In the genomic region with DNA sequence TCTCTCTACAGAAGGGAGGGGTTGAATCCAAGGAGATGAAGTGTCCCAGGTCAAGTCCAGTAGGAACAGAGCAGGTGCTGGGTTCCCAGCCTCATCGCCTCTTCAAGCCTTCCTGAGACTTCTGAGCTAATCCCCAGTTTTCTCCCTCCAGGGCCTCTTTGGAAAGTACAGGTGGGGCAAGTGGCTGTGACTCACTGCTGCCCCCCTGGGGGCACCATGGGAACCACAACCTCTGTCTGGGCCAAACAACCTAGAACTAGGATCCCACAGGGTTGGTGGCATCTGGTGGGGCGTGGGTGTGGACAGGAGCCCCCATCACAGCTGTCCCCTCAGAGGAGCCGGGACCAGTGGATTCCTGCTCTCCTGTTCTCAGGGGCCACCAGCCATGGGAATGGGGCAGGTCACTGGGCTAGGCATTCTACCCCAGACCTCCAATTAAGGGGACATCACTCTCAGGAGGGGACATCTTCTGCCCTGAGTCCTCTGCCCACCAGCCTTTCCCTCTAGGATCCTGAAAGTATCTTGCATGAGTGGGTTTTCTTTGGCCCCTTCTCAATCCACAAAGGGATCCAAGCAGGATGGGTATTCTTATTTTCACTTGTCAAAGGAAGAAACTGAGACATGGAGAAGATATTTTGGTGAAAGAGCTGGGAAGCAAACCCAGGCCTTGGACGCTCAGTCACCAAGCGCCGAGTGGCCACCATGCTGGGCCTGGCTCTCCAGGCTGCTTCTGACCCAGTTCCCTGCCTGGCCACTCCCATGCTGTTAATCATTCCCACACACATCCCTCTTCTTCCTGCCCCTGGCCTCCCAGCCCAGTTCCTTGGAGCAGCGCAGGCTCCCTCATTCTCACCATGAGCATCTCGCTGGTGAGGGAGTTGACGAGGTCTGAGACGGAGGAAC, we compare ENCODE assay signal across 10 cellular contexts. TPM values are rescaled to one million over a fixed set of nuclear protein-coding genes. Genes with fewer than 3 reads are reported as not detected.
DNase-seq lines count a peak whose midpoint lies in the region; ATAC-seq, FAIRE-seq and TF ChIP-seq lines count a peak whose summit lies in the region.
"Had no signal": no experiment of that assay in that cellular context is flagged by ENCODE, and none has a peak within 500 bp of the region (broad histone marks: within the 10 kb centered on the region; RNA-seq: fewer than 3 reads in every experiment).

No MANE protein-coding gene starts in this region.

- CTCF ChIA-PET in activated CD4-positive, alpha-beta T cell treated with anti-CD3 and anti-CD28 coated beads for 36 hours (lab: Charles Lee) = interaction anchor here (0.7 to 2.6 kb wide), 18 partner anchors 9 to 199 kb away, joined by 3 to 9 read pairs (median 5); no protein-coding TSS in a partner anchor
- CTCF ChIA-PET in H1 (lab: Charles Lee; ENCODE audit: partially characterized antibody) = interaction anchor here (0.5 to 40.4 kb wide), 35 partner anchors 10 to 256 kb away, joined by 3 to 2106 read pairs (median 4); a partner anchor contains a TSS

- no peak for TF ChIP-seq EP300 in H1 (IDR thresholded peaks at IDR 0.05; ENCODE audit: borderline replicate concordance in 1 of 2, low read depth in 2 of 2, low read length in 2 of 2)

- no peak overlapping the region for H2BK120ac ChIP-seq in H1 (replicated peaks; ENCODE audit: low read depth, low read length)

- no peaks in the 10 kb centered on the region for H3K23me2 ChIP-seq in H1 (ENCODE audit: low read depth, low read length)

- peak; percentile 24 for FAIRE-seq in H1 (lab: Jason Lieb, UNC)

- no peaks in the 10 kb centered on the region for H3K36me3 Mint-ChIP-seq in activated CD4-positive, alpha-beta T cell treated with anti-CD3 and anti-CD28 coated beads for 36 hours (ENCODE audit: low read depth)
- no peaks in the 10 kb centered on the region for H3K36me3 Mint-ChIP-seq in osteocyte (ENCODE audit: unreplicated experiment)

- H4K8ac ChIP-seq in H1 (ENCODE audit: extremely low read depth, insufficient read depth, low read length) = no peak overlapping the region

- ATAC-seq in left ventricle myocardium superior (no peak), left cardiac atrium (no peak), HG03196 (IDR thresholded peaks at IDR 0.05; ENCODE audit: unreplicated experiment) (no peak), HG03342 (IDR thresholded peaks at IDR 0.05; ENCODE audit: unreplicated experiment) (no peak)
- peak; percentile 86 for ATAC-seq in activated CD4-positive, alpha-beta T cell treated with anti-CD3 and anti-CD28 coated beads for 36 hours

- TF ChIP-seq POLR2A in H1 (IDR thresholded peaks at IDR 0.05; ENCODE audit: control extremely low read depth in 1 of 2, low read depth in 2 of 2, low read length in 2 of 2) = no peak

- POLR2A ChIA-PET in activated CD4-positive, alpha-beta T cell treated with anti-CD3 and anti-CD28 coated beads for 36 hours (lab: Charles Lee) = no interaction called here
- POLR2A ChIA-PET in H1 (lab: Charles Lee; ENCODE audit: partially characterized antibody) = interaction anchor here (0.5 to 2.0 kb wide), 5 partner anchors 10 to 85 kb away, joined by 3 to 5 read pairs (median 3); no protein-coding TSS in a partner anchor

- H3K27ac ChIP-seq in H1 (ENCODE audit: low read depth, low read length) = no peak overlapping the region

- no peak overlapping the region for H3K14ac ChIP-seq in H1 (ENCODE audit: insufficient read length)

- no peak overlapping the region for H2BK5ac ChIP-seq in H1 (ENCODE audit: low read depth, low read length)

- no peak overlapping the region for H2BK20ac ChIP-seq in H1 (ENCODE audit: low read length)

- no peak overlapping the region for H4K91ac ChIP-seq in H1 (replicated peaks; ENCODE audit: insufficient read length, low read length)

- H2AFZ ChIP-seq in H1 (ENCODE audit: low read length) = no peak overlapping the region

- TF ChIP-seq RAD21 in H1 (IDR thresholded peaks at IDR 0.05 in 1 of 2, conservative IDR thresholded peaks at IDR 0.05 in 1 of 2; ENCODE audit: low read depth in 2 of 2, low read length in 2 of 2) = peak; percentile 69 to 81

- no peak overlapping the region for H3K9ac ChIP-seq in H1 (replicated peaks in 1 of 4; ENCODE audit: extremely low read depth in 1 of 4, low read depth in 3 of 4, low read length in 3 of 4)

- no peaks in the 10 kb centered on the region for H3K4me1 Mint-ChIP-seq in activated CD4-positive, alpha-beta T cell treated with anti-CD3 and anti-CD28 coated beads for 36 hours
- H3K4me1 Mint-ChIP-seq in osteocyte (ENCODE audit: unreplicated experiment) = no peaks in the 10 kb centered on the region

- no peak overlapping the region for H3K4me3 Mint-ChIP-seq in activated CD4-positive, alpha-beta T cell treated with anti-CD3 and anti-CD28 coated beads for 36 hours
- H3K4me3 Mint-ChIP-seq in osteocyte (ENCODE audit: unreplicated experiment) = no peak overlapping the region
- H3K4me3 Mint-ChIP-seq: dendritic cell treated with granulocyte-macrophage colony-stimulating factor and Interleukin-4, amounts not matched to agents 40 ng/mL and 50 ng/mL, for 4 days had no signal

- H3K27ac Mint-ChIP-seq in activated CD4-positive, alpha-beta T cell treated with anti-CD3 and anti-CD28 coated beads for 36 hours = no peak overlapping the region
- no peak overlapping the region for H3K27ac Mint-ChIP-seq in osteocyte (ENCODE audit: unreplicated experiment)
- H3K27ac Mint-ChIP-seq: dendritic cell treated with granulocyte-macrophage colony-stimulating factor and Interleukin-4, amounts not matched to agents 40 ng/mL and 50 ng/mL, for 4 days had no signal

- no peaks in the 10 kb centered on the region for H3K9me3 Mint-ChIP-seq in activated CD4-positive, alpha-beta T cell treated with anti-CD3 and anti-CD28 coated beads for 36 hours (ENCODE audit: low read depth)
- no peaks in the 10 kb centered on the region for H3K9me3 Mint-ChIP-seq in osteocyte (ENCODE audit: unreplicated experiment)
- H3K9me3 Mint-ChIP-seq: dendritic cell treated with granulocyte-macrophage colony-stimulating factor and Interleukin-4, amounts not matched to agents 40 ng/mL and 50 ng/mL, for 4 days had no signal

- H3K23ac ChIP-seq in H1 (ENCODE audit: insufficient read length) = no peak overlapping the region

- H4K20me1 ChIP-seq in H1 (replicated peaks in 1 of 2; ENCODE audit: control insufficient read depth in 1 of 2, insufficient read depth in 2 of 2, low read length in 2 of 2) = peaks cover 0 to 3% of the 10 kb centered on the region in 2 experiments

- no peak overlapping the region for H3K4me2 ChIP-seq in H1 (ENCODE audit: insufficient read depth in 1 of 2, low read depth in 2 of 2, low read length in 2 of 2)

- H3K9me3 ChIP-seq in H1 (ENCODE audit: insufficient read depth in 2 of 2, low read depth in 1 of 2, low read length in 1 of 2) = no peaks in the 10 kb centered on the region

- no peak overlapping the region for H3K4me3 ChIP-seq in H1 (ENCODE audit: extremely low read depth in 1 of 4, insufficient read depth in 2 of 4, low read depth in 3 of 4, low read length in 4 of 4)

- no peak overlapping the region for H2BK15ac ChIP-seq in H1 (ENCODE audit: low read length)

- no peaks in the 10 kb centered on the region for H3K79me2 ChIP-seq in H1 (ENCODE audit: control insufficient read depth in 1 of 2, insufficient read depth in 2 of 2, low read length in 2 of 2)

- 94% methylated on average over 10 of the region's 10 CpGs; no CpG with 5 or more reads in 1 of the 2 experiments for WGBS in H1 (ENCODE audit: extremely low coverage in 1 of 2, insufficient coverage in 1 of 2, insufficient read length in 1 of 2, insufficient replicate concordance in 2 of 2, low coverage in 1 of 2, low lambda C conversion rate in 2 of 2, missing lambda C conversion rate in 1 of 2), 2 experiments

- peaks cover 0 to 11% (median 4%) of the 10 kb centered on the region in 4 experiments; a peak in 5 of 7 replicates for H3K4me1 ChIP-seq in H1 (replicated peaks in 1 of 4; ENCODE audit: control insufficient read depth in 3 of 4, insufficient read depth in 4 of 4, low read length in 3 of 4)

- peak overlapping the region; percentile 48; the same call in 1 of the 2 replicates for H2AK5ac ChIP-seq in H1 (ENCODE audit: low read depth, low read length)

- H2BK12ac ChIP-seq in H1 (ENCODE audit: low read depth, low read length) = no peak overlapping the region

- peak in 2 of 3 experiments; percentile 89 to 94; a peak in 3 of 4 replicates for TF ChIP-seq CTCF in H1 (IDR thresholded peaks at IDR 0.05; ENCODE audit: control extremely low read depth in 1 of 3, insufficient read depth in 1 of 3, low read depth in 1 of 3, low read length in 3 of 3)
- peak; percentile 68 for TF ChIP-seq CTCF in osteocyte (IDR thresholded peaks at IDR 0.05)

- H4K5ac ChIP-seq in H1 (ENCODE audit: insufficient read length, low read depth, low read length) = no peak overlapping the region

- H3K36me3 ChIP-seq in H1 (ENCODE audit: control insufficient read depth in 2 of 4, insufficient read depth in 4 of 4, low read length in 3 of 4) = no peaks in the 10 kb centered on the region

- H3K4ac ChIP-seq in H1 (replicated peaks; ENCODE audit: insufficient read length, low read depth, low read length) = no peak overlapping the region

- no peak overlapping the region for H3K18ac ChIP-seq in H1 (ENCODE audit: extremely low read depth, low read length)

- intact Hi-C loops in left ventricle myocardium superior (cut with micrococcal nuclease) (no loop called here), left cardiac atrium (cut with DNase I) (loop anchor here in 1 of 2 donors (5.0 kb wide), 1 partner anchor 45 kb away; no protein-coding TSS in a partner anchor)
- intact Hi-C loops in activated CD4-positive, alpha-beta T cell treated with anti-CD3 and anti-CD28 coated beads for 36 hours (cut with DNase I, micrococcal nuclease) = loop anchor here in 1 of 2 experiments (1.0 kb wide), 1 partner anchor 96 kb away; no protein-coding TSS in a partner anchor

- no peak overlapping the region for H3K56ac ChIP-seq in H1 (replicated peaks; ENCODE audit: insufficient read length, low read depth, low read length)

- no peaks in the 10 kb centered on the region for H3K27me3 ChIP-seq in H1 (replicated peaks in 1 of 4; ENCODE audit: control insufficient read depth in 3 of 4, extremely low read depth in 1 of 4, insufficient read depth in 3 of 4, low read length in 3 of 4)

- H3K27me3 Mint-ChIP-seq in activated CD4-positive, alpha-beta T cell treated with anti-CD3 and anti-CD28 coated beads for 36 hours = peaks cover 8% of the 10 kb centered on the region
- peaks cover 37% of the 10 kb centered on the region for H3K27me3 Mint-ChIP-seq in osteocyte (ENCODE audit: unreplicated experiment)

- H3K79me1 ChIP-seq in H1 (ENCODE audit: low read depth, low read length) = no peaks in the 10 kb centered on the region

- DNase-seq in left ventricle myocardium superior (peak; percentile 48), left cardiac atrium (no peak), NCI-H2029 (lab: John Stamatoyannopoulos, UW) (peak; percentile 56), H1 (ENCODE audit: low read depth in 1 of 2, low spot score in 2 of 2) (peak in 1 of 2 experiments; percentile 90), osteocyte (ENCODE audit: extremely low spot score, unreplicated experiment) (no peak)
- DNase-seq in activated CD4-positive, alpha-beta T cell treated with anti-CD3 and anti-CD28 coated beads for 36 hours = peak; percentile 66

RNA-seq across cellular contexts. Expression of a gene that starts 23.8 kb away (rescaled TPM):
- 0.45 TPM for total RNA-seq in left ventricle myocardium superior
- 1 to 10 TPM in 1 of 2 donors, under 1 TPM in 1; 0.74 to 1.1 TPM for total RNA-seq in left cardiac atrium
- not detected for total RNA-seq in activated CD4-positive, alpha-beta T cell treated with anti-CD3 and anti-CD28 coated beads for 36 hours
- total RNA-seq in H1 (2021; fragmentation: NEBNext Ultra II Directional; extraction: Animal tissue kit (Norgen Biotek cat#: 25700)) = 0.47 and 0.61 TPM in 2 replicates
- 0.71 and 1.1 TPM in 2 replicates for polyA plus RNA-seq in H1 (2011; rRNA removed)
- polyA plus RNA-seq in H1 (2011; cell fraction: cytosol; rRNA removed) = 0.58 TPM
- 1.1 TPM for polyA plus RNA-seq in H1 (2011; cell fraction: nucleus; rRNA removed)
- 0.15 to 0.57 TPM (median 0.38 TPM) in 4 replicates for polyA plus RNA-seq in H1 (2012, experiment 1 of 2)
- 0.66 TPM for polyA plus RNA-seq in H1 (2012, experiment 2 of 2)
- polyA plus RNA-seq in H1 (2013, experiment 1 of 2) = 0.51 TPM
- 0.53 TPM for polyA plus RNA-seq in H1 (2013, experiment 2 of 2)
- 0.27 and 0.79 TPM in 2 replicates for polyA minus RNA-seq in H1 (2011; rRNA and poly(A)+ RNA removed)
- polyA minus RNA-seq in H1 (2011; cell fraction: cytosol; rRNA and poly(A)+ RNA removed) = not detected
- 1.2 TPM for polyA minus RNA-seq in H1 (2011; cell fraction: nucleus; rRNA and poly(A)+ RNA removed)
- not detected in 2 replicates for total RNA-seq in osteocyte
- total RNA-seq: urinary bladder had no signal

RNA-seq across cellular contexts. Expression of a gene that starts 48.5 kb away (rescaled TPM):
- 32.5 TPM for total RNA-seq in left ventricle myocardium superior
- total RNA-seq in left cardiac atrium = 10 to 100 TPM; 36.7 to 39.7 TPM
- under 1 TPM in 1 of 2 experiments, not detected in 1; 0.04 TPM for total RNA-seq in activated CD4-positive, alpha-beta T cell treated with anti-CD3 and anti-CD28 coated beads for 36 hours
- total RNA-seq in H1 (2021; fragmentation: NEBNext Ultra II Directional; extraction: Animal tissue kit (Norgen Biotek cat#: 25700)) = 10.5 and 10.6 TPM in 2 replicates
- polyA plus RNA-seq in H1 (2011; rRNA removed) = 9.6 and 14.4 TPM in 2 replicates
- polyA plus RNA-seq in H1 (2011; cell fraction: cytosol; rRNA removed) = 9.2 TPM
- polyA plus RNA-seq in H1 (2011; cell fraction: nucleus; rRNA removed) = 23.5 TPM
- polyA plus RNA-seq in H1 (2012, experiment 1 of 2) = 9.2 to 16.6 TPM (median 13.7 TPM) in 4 replicates
- 7.6 TPM for polyA plus RNA-seq in H1 (2012, experiment 2 of 2)
- 10.6 TPM for polyA plus RNA-seq in H1 (2013, experiment 1 of 2)
- polyA plus RNA-seq in H1 (2013, experiment 2 of 2) = 10.5 TPM
- 5.7 and 8.6 TPM in 2 replicates for polyA minus RNA-seq in H1 (2011; rRNA and poly(A)+ RNA removed)
- 8.2 TPM for polyA minus RNA-seq in H1 (2011; cell fraction: cytosol; rRNA and poly(A)+ RNA removed)
- polyA minus RNA-seq in H1 (2011; cell fraction: nucleus; rRNA and poly(A)+ RNA removed) = 6.4 TPM
- total RNA-seq in osteocyte = 0.10 and 0.11 TPM in 2 replicates

Comparison
In these comparisons a context has a peak if more than half of its experiments do, and no peak if none do; other contexts are left out.
1. DNase-seq: peak in left ventricle myocardium superior (single experiment), NCI-H2029 (single experiment) and activated CD4-positive, alpha-beta T cell treated with anti-CD3 and anti-CD28 coated beads for 36 hours (single experiment); none in left cardiac atrium (single experiment) and osteocyte (single experiment).
2. RNA of a gene that starts 48.5 kb away (total RNA-seq): 36.7 to 39.7 TPM in left cardiac atrium, 32.5 TPM in left ventricle myocardium superior (single experiment) and 10.5 to 10.6 TPM in H1; 0.10 to 0.11 TPM in osteocyte and 0.04 TPM in activated CD4-positive, alpha-beta T cell treated with anti-CD3 and anti-CD28 coated beads for 36 hours; every median in the first group is over 10 times any median in the second.